Comparison of ENCODE assay signal across 29 cellular contexts in the genomic region with DNA sequence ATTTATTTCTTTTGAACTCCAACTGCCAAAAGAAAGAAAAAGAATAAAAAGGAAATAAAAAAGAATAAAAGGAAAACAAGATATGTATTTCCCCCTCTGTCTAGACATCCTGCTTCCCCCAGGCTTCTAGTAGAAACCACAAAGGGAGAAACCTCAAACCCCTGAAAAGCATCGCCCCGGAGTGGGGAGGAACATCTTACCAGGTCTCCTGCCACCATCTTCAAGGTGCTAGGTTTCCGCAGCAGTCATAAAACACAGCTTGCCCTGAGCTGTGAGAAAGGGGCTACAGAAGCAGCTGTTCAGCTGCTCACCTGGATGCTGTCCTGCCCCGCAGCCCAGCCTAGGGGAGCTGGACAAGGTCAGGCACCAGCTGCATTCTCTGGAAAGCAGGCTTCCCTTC.
DNase-seq lines count a peak whose midpoint lies in the region; ATAC-seq lines count a peak whose summit lies in the region.
"Had no signal": no experiment of that assay in that cellular context is flagged by ENCODE, and none has a peak within 500 bp of the region (broad histone marks: within the 10 kb centered on the region; RNA-seq: fewer than 3 reads in every experiment).

No MANE protein-coding gene starts in this region.

- no peaks in the 10 kb centered on the region for H3K36me3 Mint-ChIP-seq in T-helper 17 cell (ENCODE audit: low read depth)
- H3K36me3 Mint-ChIP-seq in activated naive CD8-positive, alpha-beta T cell treated with anti-CD3 and anti-CD28 coated beads, Interleukin-2, amount 10 ng/mL, durations not matched to agents 7 days and 5 days, result no peaks in the 10 kb centered on the region
- H3K36me3 Mint-ChIP-seq: natural killer cell treated with Interleukin-12 subunit alpha and Interleukin-12 subunit beta and Interleukin-15 and Interleukin-18, amount 100 ng/mL, for 72 hours had no signal

- H3K9me3 ChIP-seq in T-helper 17 cell (ENCODE audit: control insufficient read depth, low read length, poor library complexity, severe bottlenecking), result no peaks in the 10 kb centered on the region
- H3K9me3 ChIP-seq: breast epithelium, gastroesophageal sphincter, Peyer's patch, prostate gland, suprapubic skin, upper lobe of right lung had no signal

- H3K4me3 Mint-ChIP-seq in T-helper 17 cell, result peak overlapping the region; percentile 49
- peak overlapping the region; percentile 57 for H3K4me3 Mint-ChIP-seq in activated naive CD8-positive, alpha-beta T cell treated with anti-CD3 and anti-CD28 coated beads, Interleukin-2, amount 10 ng/mL, durations not matched to agents 7 days and 5 days
- H3K4me3 Mint-ChIP-seq: activated CD4-positive, alpha-beta memory T cell treated with anti-CD3 and anti-CD28 coated beads, Interleukin-2, amount 10 ng/mL, durations not matched to agents 7 days and 5 days; natural killer cell treated with Interleukin-12 subunit alpha and Interleukin-12 subunit beta and Interleukin-15 and Interleukin-18, amount 100 ng/mL, for 72 hours had no signal

- DNase-seq in stimulated activated naive CD4-positive, alpha-beta T cell (lab: John Stamatoyannopoulos, UW), result peak in 4 of 6 experiments; percentile 7 to 23 (median 10)
- DNase-seq in stimulated activated naive CD4-positive, alpha-beta T cell treated with Interleukin-2 at 50 U/mL for 16 hours (lab: John Stamatoyannopoulos, UW), result no peak
- DNase-seq in T-helper 17 cell (no peak), LoVo (ENCODE audit: low spot score) (no peak), NCI-H1105 (lab: John Stamatoyannopoulos, UW) (no peak), hepatic stellate cell (ENCODE audit: low spot score) (no peak)
- no peak for DNase-seq in activated naive CD8-positive, alpha-beta T cell treated with anti-CD3 and anti-CD28 coated beads, Interleukin-2, amount 10 ng/mL, durations not matched to agents 7 days and 5 days
- DNase-seq: activated CD4-positive, alpha-beta memory T cell treated with anti-CD3 and anti-CD28 coated beads, Interleukin-2, amount 10 ng/mL, durations not matched to agents 7 days and 5 days; activated gamma-delta T cell; activated T-cell treated with anti-CD3 and anti-CD28 coated beads for 4 hours; anterior cingulate cortex; C1 segment of cervical spinal cord; GDM1; hypothalamus; left cardiac atrium; MV-4-11; NCI-H1436 treated with DMSO at 0.1 percent for 48 hours; NCI-H748 treated with DMSO at 0.1 percent for 48 hours; occipital lobe; Peyer's patch; SHP77; T1000; upper lobe of right lung had no signal

- H3K27ac Mint-ChIP-seq in T-helper 17 cell, result peak overlapping the region; percentile 34
- no peak overlapping the region for H3K27ac Mint-ChIP-seq in activated naive CD8-positive, alpha-beta T cell treated with anti-CD3 and anti-CD28 coated beads, Interleukin-2, amount 10 ng/mL, durations not matched to agents 7 days and 5 days
- H3K27ac Mint-ChIP-seq: activated CD4-positive, alpha-beta memory T cell treated with anti-CD3 and anti-CD28 coated beads, Interleukin-2, amount 10 ng/mL, durations not matched to agents 7 days and 5 days had no signal

- H3K27me3 Mint-ChIP-seq in T-helper 17 cell, result peaks cover 40% of the 10 kb centered on the region
- H3K27me3 Mint-ChIP-seq in activated naive CD8-positive, alpha-beta T cell treated with anti-CD3 and anti-CD28 coated beads, Interleukin-2, amount 10 ng/mL, durations not matched to agents 7 days and 5 days, result peaks cover 67% of the 10 kb centered on the region

- POLR2A ChIA-PET in activated naive CD8-positive, alpha-beta T cell treated with anti-CD3 and anti-CD28 coated beads, Interleukin-2, amount 10 ng/mL, durations not matched to agents 7 days and 5 days (lab: Charles Lee), result interaction anchor here (1.0 kb wide), 1 partner anchor 489 kb away, joined by 6 read pairs; the partner anchor contains the start of gene GADD45G

- H3K9me3 Mint-ChIP-seq in activated naive CD8-positive, alpha-beta T cell treated with anti-CD3 and anti-CD28 coated beads, Interleukin-2, amount 10 ng/mL, durations not matched to agents 7 days and 5 days, result no peaks in the 10 kb centered on the region
- H3K9me3 Mint-ChIP-seq: activated CD4-positive, alpha-beta memory T cell treated with anti-CD3 and anti-CD28 coated beads, Interleukin-2, amount 10 ng/mL, durations not matched to agents 7 days and 5 days; natural killer cell treated with Interleukin-12 subunit alpha and Interleukin-12 subunit beta and Interleukin-15 and Interleukin-18, amount 100 ng/mL, for 72 hours had no signal

- peaks cover 16% of the 10 kb centered on the region for H3K4me1 Mint-ChIP-seq in T-helper 17 cell
- peaks cover 19% of the 10 kb centered on the region for H3K4me1 Mint-ChIP-seq in activated naive CD8-positive, alpha-beta T cell treated with anti-CD3 and anti-CD28 coated beads, Interleukin-2, amount 10 ng/mL, durations not matched to agents 7 days and 5 days

- ATAC-seq in T-helper 17 cell, result peak; percentile 60
- ATAC-seq in activated naive CD8-positive, alpha-beta T cell treated with anti-CD3 and anti-CD28 coated beads, Interleukin-2, amount 10 ng/mL, durations not matched to agents 7 days and 5 days (ENCODE audit: low read depth), result peak; percentile 51
- ATAC-seq: gastroesophageal sphincter, left cardiac atrium, sciatic nerve, upper lobe of right lung had no signal

Comparison
In these comparisons a context has a peak if more than half of its experiments do, and no peak if none do; other contexts are left out.
1. DNase-seq: peak in stimulated activated naive CD4-positive, alpha-beta T cell (4 of 6); none in stimulated activated naive CD4-positive, alpha-beta T cell treated with Interleukin-2 at 50 U/mL for 16 hours (single experiment), T-helper 17 cell (0 of 3), activated naive CD8-positive, alpha-beta T cell treated with anti-CD3 and anti-CD28 coated beads, Interleukin-2, amount 10 ng/mL, durations not matched to agents 7 days and 5 days (single experiment), LoVo (single experiment), NCI-H1105 (single experiment) and hepatic stellate cell (single experiment).